9 cellular contexts compared by ENCODE assay signal in the genomic region with DNA sequence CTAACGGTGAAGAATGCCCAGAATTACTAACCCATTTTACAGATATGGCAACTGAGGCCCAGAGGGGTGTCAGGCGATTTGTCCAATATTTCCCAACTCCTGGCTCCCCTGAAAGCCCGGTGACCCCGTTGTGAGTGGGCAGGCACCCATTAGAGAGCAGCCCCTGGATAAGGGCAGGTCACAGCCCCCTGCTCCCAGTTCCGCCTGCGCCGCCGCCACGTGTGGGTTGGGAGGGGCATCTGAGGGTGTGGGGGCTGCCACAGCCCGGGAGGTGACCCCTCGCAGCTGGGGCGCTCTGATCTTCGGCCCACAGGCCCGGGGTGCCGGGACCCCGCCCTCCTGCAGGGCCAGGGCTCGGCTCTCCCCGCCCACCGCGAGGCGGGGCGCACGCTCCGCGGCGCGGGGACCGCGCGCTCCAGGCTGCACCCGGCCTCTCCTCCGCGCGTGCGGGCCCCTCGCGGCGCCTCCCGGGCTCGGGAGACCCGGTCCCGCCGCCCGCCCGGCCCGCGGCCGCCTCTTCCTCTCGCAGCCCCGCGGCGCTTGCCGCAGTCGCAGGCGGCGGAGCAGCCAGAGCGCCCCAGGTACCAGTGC. TPM values are rescaled to one million over a fixed set of nuclear protein-coding genes. Genes with fewer than 3 reads are reported as not detected.
DNase-seq lines count a peak whose midpoint lies in the region; ATAC-seq and TF ChIP-seq lines count a peak whose summit lies in the region.
"Had no signal": no experiment of that assay in that cellular context is flagged by ENCODE, and none has a peak within 500 bp of the region (broad histone marks: within the 10 kb centered on the region; RNA-seq: fewer than 3 reads in every experiment).

A gene (plus strand): TSS at position 423 of the 591 bp plus-strand sequence. CDS start 879 bp downstream, outside the sequence.

- ATAC-seq in natural killer cell (peak in 1 of 3 donors; percentile 36), GM19395 (IDR thresholded peaks at IDR 0.05; ENCODE audit: unreplicated experiment) (no peak), HG03354 (IDR thresholded peaks at IDR 0.05; ENCODE audit: poor library complexity, severe bottlenecking, unreplicated experiment) (no peak)

- H3K27ac Mint-ChIP-seq in natural killer cell, result no peak within 1 kb of the TSS

- TF ChIP-seq CTCF in astrocyte of the cerebellum (IDR thresholded peaks at IDR 0.05; ENCODE audit: low read depth, low read length, missing control alignments), result no peak
- TF ChIP-seq CTCF in natural killer cell (IDR thresholded peaks at IDR 0.05), result no peak

- DNase-seq in astrocyte of the cerebellum (ENCODE audit: low read depth) (no peak), natural killer cell (no peak), DMS79 treated with DMSO at 0.1 percent for 48 hours (lab: John Stamatoyannopoulos, UW) (no peak), mesenteric fat pad (ENCODE audit: low spot score) (no peak)
- DNase-seq: occipital lobe had no signal

- H3K4me2 ChIP-seq in BLaER1 treated with 17β-estradiol and CSF1 and Interleukin-3, amounts not matched to agents 10 nM and 100 nM, result peak within 1 kb of the TSS; percentile 93 to 100 (median 99)

- peak within 1 kb of the TSS; percentile 57 to 77 (median 68) for H3K4me3 ChIP-seq in BLaER1 treated with 17β-estradiol and CSF1 and Interleukin-3, amounts not matched to agents 10 nM and 100 nM
- H3K4me3 ChIP-seq in HUES48 (ENCODE audit: low read depth, low read length), result peak within 1 kb of the TSS; percentile 57; the same call in 1 of the 2 replicates
- H3K4me3 ChIP-seq in astrocyte of the cerebellum (ENCODE audit: low read depth, low read length), result peak within 1 kb of the TSS; percentile 24

- no peaks in the 10 kb centered on the region for H3K9me3 Mint-ChIP-seq in natural killer cell

- intact Hi-C loops in natural killer cell (cut with micrococcal nuclease), result no loop called here

- peaks cover 24 to 41% of the 10 kb centered on the region in 2 donors for H3K27me3 Mint-ChIP-seq in natural killer cell (ENCODE audit: low read depth in 2 of 2)

- H3K27ac ChIP-seq in BLaER1 treated with 17β-estradiol and CSF1 and Interleukin-3, amounts not matched to agents 10 nM and 100 nM, result peak within 1 kb of the TSS in 7 of 11 experiments; percentile 26 to 64 (median 40); a peak in 10 of 22 replicates
- H3K27ac ChIP-seq in HUES48 (ENCODE audit: low read depth, low read length), result no peak within 1 kb of the TSS

- peak within 1 kb of the TSS; percentile 54 to 84 (median 72) for H3K9ac ChIP-seq in BLaER1 treated with 17β-estradiol and CSF1 and Interleukin-3, amounts not matched to agents 10 nM and 100 nM
- H3K9ac ChIP-seq in HUES48 (ENCODE audit: low read depth, low read length), result no peak within 1 kb of the TSS

- H3K27me3 ChIP-seq in BLaER1 treated with 17β-estradiol and CSF1 and Interleukin-3, amounts not matched to agents 10 nM and 100 nM, result peaks cover 26 to 42% (median 33%) of the 10 kb centered on the region in 11 experiments
- peaks cover 62% of the 10 kb centered on the region for H3K27me3 ChIP-seq in HUES48 (ENCODE audit: control insufficient read depth, insufficient read depth, low read length)

- in situ Hi-C loops in astrocyte of the cerebellum (cut with HindIII; ENCODE audit: low sequenced_read_pairs), result loop anchor here (5.0 kb wide), 1 partner anchor 43 kb away; no protein-coding TSS in a partner anchor

- H3K4me1 ChIP-seq in BLaER1 treated with 17β-estradiol and CSF1 and Interleukin-3, amounts not matched to agents 10 nM and 100 nM, result peaks cover 0 to 19% (median 6%) of the 10 kb centered on the region in 10 experiments; a peak in 11 of 20 replicates
- H3K4me1 ChIP-seq in HUES48 (ENCODE audit: control insufficient read depth, insufficient read depth, low read length), result no peaks in the 10 kb centered on the region

- no peaks in the 10 kb centered on the region for H3K36me3 ChIP-seq in BLaER1 treated with 17β-estradiol and CSF1 and Interleukin-3, amounts not matched to agents 10 nM and 100 nM
- H3K36me3 ChIP-seq in HUES48 (ENCODE audit: control insufficient read depth, insufficient read depth, low read length), result no peaks in the 10 kb centered on the region

- no peaks in the 10 kb centered on the region for H3K36me3 Mint-ChIP-seq in natural killer cell

- peaks cover 5 to 24% of the 10 kb centered on the region in 2 donors for H3K4me1 Mint-ChIP-seq in natural killer cell

- no peaks in the 10 kb centered on the region for H3K9me3 ChIP-seq in BLaER1 treated with 17β-estradiol and CSF1 and Interleukin-3, amounts not matched to agents 10 nM and 100 nM (replicated peaks in 1 of 11)
- H3K9me3 ChIP-seq in HUES48 (ENCODE audit: control insufficient read depth, insufficient read depth, low read length), result no peaks in the 10 kb centered on the region

- H4K20me1 ChIP-seq in BLaER1 treated with 17β-estradiol and CSF1 and Interleukin-3, amounts not matched to agents 10 nM and 100 nM, result peaks cover 0 to 24% (median 9%) of the 10 kb centered on the region in 11 experiments; a peak in 7 of 22 replicates

- H3K4me3 Mint-ChIP-seq in natural killer cell, result peak within 1 kb of the TSS; percentile 68

RNA-seq across cellular contexts. Expression of the gene that starts here (rescaled TPM):
- total RNA-seq in natural killer cell (under 1 TPM in 1 of 3 donors, not detected in 2; 0.18 TPM), mesenteric fat pad (not detected)
